12 cellular contexts compared by ENCODE assay signal in the genomic region with DNA sequence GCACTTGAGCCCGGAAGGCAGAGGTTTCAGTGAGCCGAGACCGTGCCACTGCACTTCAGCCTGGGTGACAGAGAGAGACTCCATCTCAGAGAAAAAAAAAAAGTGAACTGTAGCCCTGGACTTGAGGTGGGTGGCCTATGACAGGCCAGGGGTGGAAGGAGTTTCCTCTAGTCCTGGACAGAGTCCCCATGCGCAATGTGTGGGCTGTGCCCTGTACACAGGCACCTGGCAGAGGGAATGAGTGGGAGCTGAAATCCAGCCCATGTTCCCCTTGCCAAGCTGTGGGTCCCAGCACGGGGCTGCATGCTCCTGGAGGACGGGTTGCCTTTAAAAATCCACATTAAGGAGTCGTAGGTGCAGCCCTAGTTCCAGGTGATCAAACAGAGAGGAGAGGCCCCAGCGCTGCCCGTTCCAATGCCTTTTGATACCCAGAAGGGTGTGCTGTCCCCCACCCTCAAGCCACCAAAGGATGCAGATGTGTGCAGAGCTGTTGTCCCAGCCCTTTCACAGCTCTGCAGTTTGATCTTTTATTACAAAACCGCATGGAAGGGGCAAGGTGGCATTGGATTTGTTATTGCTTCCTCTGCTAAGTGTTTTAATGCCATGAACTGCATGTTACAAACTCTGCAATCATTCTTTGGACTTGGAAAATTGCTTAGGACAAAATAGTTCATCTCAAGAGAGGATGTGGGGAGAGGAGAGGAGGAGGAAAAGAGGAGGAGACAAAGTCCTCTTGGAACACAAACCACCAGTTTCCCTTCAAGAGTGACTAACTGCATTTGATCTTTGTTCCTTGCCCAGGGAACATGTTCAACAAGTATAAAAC. TPM values are rescaled to one million over a fixed set of nuclear protein-coding genes. Genes with fewer than 3 reads are reported as not detected.
DNase-seq lines count a peak whose midpoint lies in the region; ATAC-seq lines count a peak whose summit lies in the region.
"Had no signal": no experiment of that assay in that cellular context is flagged by ENCODE, and none has a peak within 500 bp of the region (broad histone marks: within the 10 kb centered on the region; RNA-seq: fewer than 3 reads in every experiment).

No MANE protein-coding gene starts in this region.

- H2AK5ac ChIP-seq in neuronal stem cell (ENCODE audit: low read depth, low read length): no peak overlapping the region

- no peak overlapping the region for H4K91ac ChIP-seq in neuronal stem cell (ENCODE audit: low read depth, low read length, poor library complexity)

- no peak overlapping the region for H3K23ac ChIP-seq in neuronal stem cell (ENCODE audit: low read depth, low read length, poor library complexity)

- H2BK12ac ChIP-seq in neuronal stem cell (ENCODE audit: low read length): no peak overlapping the region

- H3K18ac ChIP-seq in neuronal stem cell (ENCODE audit: low read length): no peak overlapping the region

- no peaks in the 10 kb centered on the region for H3K79me1 ChIP-seq in neuronal stem cell (ENCODE audit: low read depth, low read length)

- H2AFZ ChIP-seq in ACC112 (ENCODE audit: low read length, unreplicated experiment) (peak overlapping the region; percentile 38), neuronal stem cell (ENCODE audit: low read length) (peak overlapping the region; percentile 12)

- no peak for ATAC-seq in HG02642 (IDR thresholded peaks at IDR 0.05; ENCODE audit: poor library complexity, unreplicated experiment)
- ATAC-seq: lower lobe of right lung had no signal

- H2BK15ac ChIP-seq in neuronal stem cell (ENCODE audit: low read length): no peak overlapping the region

- DNase-seq in SW480 (ENCODE audit: low spot score) (peak; percentile 80), fibroblast of peridontal ligament (ENCODE audit: extremely low read depth) (peak; percentile 25), neuronal stem cell (ENCODE audit: low spot score) (no peak), GOT3 (lab: John Stamatoyannopoulos, UW) (no peak), hypothalamus (lab: John Stamatoyannopoulos, UW) (no peak), KG1 (lab: John Stamatoyannopoulos, UW) (no peak)
- DNase-seq: lower lobe of right lung, NCI-H1048 had no signal

- H3K4ac ChIP-seq in neuronal stem cell (ENCODE audit: low read length): no peak overlapping the region

- H3K27me3 ChIP-seq in ACC112 (ENCODE audit: insufficient read depth, low read length) (peaks cover 12% of the 10 kb centered on the region; the same call in 1 of the 2 replicates), neuronal stem cell (ENCODE audit: control insufficient read depth in 3 of 3, insufficient read depth in 3 of 3, low read depth in 1 of 3, low read length in 3 of 3) (peaks cover 0 to 3% (median 0%) of the 10 kb centered on the region in 3 experiments)
- H3K27me3 ChIP-seq: cardiac muscle cell, tibial nerve had no signal

- no CpG with 5 or more reads among the region's 10 CpGs for WGBS in neuronal stem cell (ENCODE audit: extremely low coverage in 2 of 2, insufficient read length in 2 of 2, insufficient replicate concordance in 1 of 2), 2 donors

- H4K8ac ChIP-seq in neuronal stem cell (ENCODE audit: low read depth, low read length): no peak overlapping the region

- no peak overlapping the region for H2BK5ac ChIP-seq in neuronal stem cell (ENCODE audit: low read length)

- H3K4me2 ChIP-seq in neuronal stem cell (ENCODE audit: insufficient read depth, low read length, poor library complexity, severe bottlenecking): no peak overlapping the region

- H3K4me1 ChIP-seq in ACC112 (ENCODE audit: control insufficient read depth, insufficient read depth, low read length, unreplicated experiment): peaks cover 6% of the 10 kb centered on the region
- no peaks in the 10 kb centered on the region for H3K4me1 ChIP-seq in neuronal stem cell (ENCODE audit: control insufficient read depth in 2 of 2, insufficient read depth in 1 of 2, low read depth in 1 of 2, low read length in 2 of 2)
- H3K4me1 ChIP-seq: lower lobe of right lung had no signal

- no peaks in the 10 kb centered on the region for H3K9me3 ChIP-seq in neuronal stem cell (replicated peaks in 1 of 2; ENCODE audit: control insufficient read depth in 2 of 2, insufficient read depth in 1 of 2, low read depth in 1 of 2, low read length in 2 of 2)
- H3K9me3 ChIP-seq: lower lobe of right lung, tibial nerve had no signal

- H3K4me3 ChIP-seq in ACC112 (ENCODE audit: low read depth, low read length): no peak overlapping the region
- no peak overlapping the region for H3K4me3 ChIP-seq in neuronal stem cell (ENCODE audit: low read length in 2 of 2)
- H3K4me3 ChIP-seq: cardiac muscle cell, lower lobe of right lung, tibial nerve had no signal

- H3K79me2 ChIP-seq in ACC112 (ENCODE audit: control insufficient read depth, insufficient read depth, low read length, unreplicated experiment): no peaks in the 10 kb centered on the region

- no peak overlapping the region for H3K27ac ChIP-seq in ACC112 (ENCODE audit: low read depth, low read length)
- H3K27ac ChIP-seq in neuronal stem cell (replicated peaks; ENCODE audit: low read length): no peak overlapping the region
- H3K27ac ChIP-seq: cardiac muscle cell, lower lobe of right lung had no signal

- H2BK120ac ChIP-seq in neuronal stem cell (ENCODE audit: low read depth, low read length): no peak overlapping the region

- H3K36me3 ChIP-seq in ACC112 (ENCODE audit: insufficient read depth, low read length) (no peaks in the 10 kb centered on the region), neuronal stem cell (replicated peaks in 1 of 2; ENCODE audit: control insufficient read depth in 2 of 2, insufficient read depth in 2 of 2, low read length in 2 of 2) (no peaks in the 10 kb centered on the region)
- H3K36me3 ChIP-seq: cardiac muscle cell, lower lobe of right lung, tibial nerve had no signal

- H3K14ac ChIP-seq in neuronal stem cell (ENCODE audit: low read length): no peak overlapping the region

- no peak overlapping the region for H3K9ac ChIP-seq in neuronal stem cell (ENCODE audit: low read depth, low read length, poor library complexity)

RNA-seq across cellular contexts. Expression of a gene that starts 38.0 kb away (rescaled TPM):
- polyA plus RNA-seq in neuronal stem cell (2013, experiment 1 of 2): 7.9 TPM
- polyA plus RNA-seq in neuronal stem cell (2013, experiment 2 of 2): 8.0 TPM

Comparison
In these comparisons a context has a peak if more than half of its experiments do, and no peak if none do; other contexts are left out.
1. DNase-seq: peak in SW480 (single experiment) and fibroblast of peridontal ligament (single experiment); none in neuronal stem cell (single experiment), GOT3 (single experiment), hypothalamus (0 of 51) and KG1 (single experiment).